ENCODE assay signal across 1 cellular context in the genomic region with DNA sequence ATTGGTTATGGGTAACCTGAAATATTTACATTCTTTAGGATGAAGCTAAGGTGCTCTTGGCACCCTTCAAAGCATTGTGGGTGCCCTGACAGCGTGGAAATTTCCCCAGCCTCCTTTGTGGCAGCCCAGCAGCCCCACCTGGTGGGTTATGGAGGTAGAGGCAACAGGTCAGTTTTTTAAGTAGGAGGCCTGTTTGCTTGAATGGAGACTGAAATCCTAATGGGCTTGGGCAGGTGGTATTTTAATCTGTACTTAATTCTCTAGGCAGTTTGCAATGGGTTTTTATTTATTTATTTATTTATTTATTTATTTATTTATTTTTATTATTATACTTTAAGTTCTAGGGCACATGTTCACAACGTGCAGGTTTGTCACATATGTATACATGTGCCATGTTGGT.
TF ChIP-seq lines count a peak whose summit lies in the region.

No MANE protein-coding gene starts in this region.

TF ChIP-seq in HCT116, 20 proteins besides CTCF, POLR2A, EP300 and RAD21 (continued from another document):
- TF ChIP-seq, protein P1, sequence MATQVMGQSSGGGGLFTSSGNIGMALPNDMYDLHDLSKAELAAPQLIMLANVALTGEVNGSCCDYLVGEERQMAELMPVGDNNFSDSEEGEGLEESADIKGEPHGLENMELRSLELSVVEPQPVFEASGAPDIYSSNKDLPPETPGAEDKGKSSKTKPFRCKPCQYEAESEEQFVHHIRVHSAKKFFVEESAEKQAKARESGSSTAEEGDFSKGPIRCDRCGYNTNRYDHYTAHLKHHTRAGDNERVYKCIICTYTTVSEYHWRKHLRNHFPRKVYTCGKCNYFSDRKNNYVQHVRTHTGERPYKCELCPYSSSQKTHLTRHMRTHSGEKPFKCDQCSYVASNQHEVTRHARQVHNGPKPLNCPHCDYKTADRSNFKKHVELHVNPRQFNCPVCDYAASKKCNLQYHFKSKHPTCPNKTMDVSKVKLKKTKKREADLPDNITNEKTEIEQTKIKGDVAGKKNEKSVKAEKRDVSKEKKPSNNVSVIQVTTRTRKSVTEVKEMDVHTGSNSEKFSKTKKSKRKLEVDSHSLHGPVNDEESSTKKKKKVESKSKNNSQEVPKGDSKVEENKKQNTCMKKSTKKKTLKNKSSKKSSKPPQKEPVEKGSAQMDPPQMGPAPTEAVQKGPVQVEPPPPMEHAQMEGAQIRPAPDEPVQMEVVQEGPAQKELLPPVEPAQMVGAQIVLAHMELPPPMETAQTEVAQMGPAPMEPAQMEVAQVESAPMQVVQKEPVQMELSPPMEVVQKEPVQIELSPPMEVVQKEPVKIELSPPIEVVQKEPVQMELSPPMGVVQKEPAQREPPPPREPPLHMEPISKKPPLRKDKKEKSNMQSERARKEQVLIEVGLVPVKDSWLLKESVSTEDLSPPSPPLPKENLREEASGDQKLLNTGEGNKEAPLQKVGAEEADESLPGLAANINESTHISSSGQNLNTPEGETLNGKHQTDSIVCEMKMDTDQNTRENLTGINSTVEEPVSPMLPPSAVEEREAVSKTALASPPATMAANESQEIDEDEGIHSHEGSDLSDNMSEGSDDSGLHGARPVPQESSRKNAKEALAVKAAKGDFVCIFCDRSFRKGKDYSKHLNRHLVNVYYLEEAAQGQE (IDR thresholded peaks at IDR 0.05; ENCODE audit: low read depth), result no peak
